Comparison of ENCODE assay signal across 16 cellular contexts in the genomic region with DNA sequence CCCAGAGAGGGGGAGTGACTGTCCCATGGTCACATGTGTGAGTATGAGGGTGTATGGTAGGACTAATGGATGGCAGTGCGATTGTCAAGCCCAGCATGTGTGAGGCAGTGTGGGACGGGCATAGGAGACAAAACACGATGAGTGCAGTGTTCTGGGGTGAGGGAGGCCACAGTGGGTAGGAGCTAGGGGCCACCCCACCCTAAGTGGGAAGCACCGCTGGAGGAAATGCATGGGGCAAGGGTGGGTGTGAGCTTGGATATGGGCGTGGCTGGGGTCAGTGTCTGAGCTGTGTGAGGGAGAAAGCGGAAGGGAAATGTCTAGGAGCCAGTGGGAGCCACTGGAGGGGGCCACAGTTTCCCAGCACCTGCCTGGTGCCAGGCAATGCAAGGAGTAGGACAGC. TPM values are rescaled to one million over a fixed set of nuclear protein-coding genes. Genes with fewer than 3 reads are reported as not detected.
DNase-seq lines count a peak whose midpoint lies in the region; ATAC-seq, FAIRE-seq and TF ChIP-seq lines count a peak whose summit lies in the region.
"Had no signal": no experiment of that assay in that cellular context is flagged by ENCODE, and none has a peak within 500 bp of the region (broad histone marks: within the 10 kb centered on the region; RNA-seq: fewer than 3 reads in every experiment).

No MANE protein-coding gene starts in this region.

- H3K27ac ChIP-seq in SJSA1 (peak overlapping the region; percentile 72; the same call in 1 of the 2 replicates), skeletal muscle tissue (ENCODE audit: low read depth, low read length) (peak overlapping the region; percentile 99), pancreas (no peak overlapping the region)
- H3K27ac ChIP-seq: foreskin keratinocyte, neutrophil had no signal

- H3K4me1 Mint-ChIP-seq in Calu3 (ENCODE audit: low read depth, unreplicated experiment) (peaks cover 33% of the 10 kb centered on the region), glutamatergic neuron (ENCODE audit: low read depth, unreplicated experiment) (peaks cover 14% of the 10 kb centered on the region)
- H3K4me1 Mint-ChIP-seq: activated naive CD4-positive, alpha-beta T cell treated with anti-CD3 and anti-CD28 coated beads, Interleukin-2, amount 10 ng/mL, durations not matched to agents 7 days and 5 days had no signal

- BruUV-seq in Calu3 (replicated peaks; lab: Mats Ljungman, UMichigan), result no TSS peak

- WGBS in pancreas, 2 donors, result 52% methylated on average over 6 of the region's 6 CpGs

- H3K9ac ChIP-seq in skeletal muscle tissue (ENCODE audit: low read depth in 1 of 3, low read length in 3 of 3), result peak overlapping the region; percentile 51 to 74 (median 66)

- no peak for DNase-seq in Calu3
- no peak for DNase-seq in SJSA1 (ENCODE audit: low read depth in 1 of 2, low spot score in 2 of 2)
- DNase-seq in glutamatergic neuron, result no peak
- DNase-seq in pancreas, result no peak
- no peak for DNase-seq in activated CD4-positive, alpha-beta T cell treated with anti-CD3 and anti-CD28 coated beads for 1 hour
- DNase-seq: T1000 had no signal

- H3K9me3 Mint-ChIP-seq in Calu3 (ENCODE audit: low read depth, unreplicated experiment) (no peaks in the 10 kb centered on the region), glutamatergic neuron (ENCODE audit: unreplicated experiment) (peaks cover 13% of the 10 kb centered on the region)
- H3K9me3 Mint-ChIP-seq: activated naive CD4-positive, alpha-beta T cell treated with anti-CD3 and anti-CD28 coated beads, Interleukin-2, amount 10 ng/mL, durations not matched to agents 7 days and 5 days; activated T-cell treated with anti-CD3 and anti-CD28 coated beads, Interleukin-2, amount 50 U/mL, for 4 hours; CD4-positive, CD25-positive, alpha-beta regulatory T cell had no signal

- H3K27me3 ChIP-seq in SJSA1 (replicated peaks) (no peaks in the 10 kb centered on the region), skeletal muscle tissue (ENCODE audit: control insufficient read depth in 3 of 3, insufficient read depth in 3 of 3, low read length in 3 of 3) (no peaks in the 10 kb centered on the region), pancreas (no peaks in the 10 kb centered on the region)
- H3K27me3 ChIP-seq: foreskin keratinocyte had no signal

- CTCF ChIA-PET in Calu3 (lab: Charles Lee), result interaction anchor here (1.0 to 2.4 kb wide), 6 partner anchors 12 to 135 kb away, joined by 3 to 21 read pairs (median 5); no protein-coding TSS in a partner anchor

- FAIRE-seq in pancreas (lab: Jason Lieb, UNC), result no peak

- no peak for ATAC-seq in pancreas
- ATAC-seq in HG03108 (IDR thresholded peaks at IDR 0.05; ENCODE audit: unreplicated experiment), result no peak
- ATAC-seq in GM21619 (IDR thresholded peaks at IDR 0.05; ENCODE audit: unreplicated experiment), result no peak

- H3K4me3 ChIP-seq in SJSA1 (no peak overlapping the region), skeletal muscle tissue (ENCODE audit: low read length in 3 of 3) (peak overlapping the region in 1 of 3 donors; percentile 35), pancreas (no peak overlapping the region)
- H3K4me3 ChIP-seq: lung, stomach had no signal

- H3K27ac Mint-ChIP-seq in Calu3 (ENCODE audit: unreplicated experiment), result peak overlapping the region; percentile 43
- peak overlapping the region; percentile 66 for H3K27ac Mint-ChIP-seq in glutamatergic neuron (ENCODE audit: unreplicated experiment)
- H3K27ac Mint-ChIP-seq: activated naive CD4-positive, alpha-beta T cell treated with anti-CD3 and anti-CD28 coated beads, Interleukin-2, amount 10 ng/mL, durations not matched to agents 7 days and 5 days; CD4-positive, CD25-positive, alpha-beta regulatory T cell had no signal

- H3K4me3 Mint-ChIP-seq in Calu3 (ENCODE audit: low read depth, unreplicated experiment), result no peak overlapping the region
- no peak overlapping the region for H3K4me3 Mint-ChIP-seq in glutamatergic neuron (ENCODE audit: unreplicated experiment)
- H3K4me3 Mint-ChIP-seq: activated naive CD4-positive, alpha-beta T cell treated with anti-CD3 and anti-CD28 coated beads, Interleukin-2, amount 10 ng/mL, durations not matched to agents 7 days and 5 days; activated T-cell treated with anti-CD3 and anti-CD28 coated beads, Interleukin-2, amount 50 U/mL, for 4 hours; CD4-positive, CD25-positive, alpha-beta regulatory T cell had no signal

- no peaks in the 10 kb centered on the region for H3K9me3 ChIP-seq in SJSA1 (replicated peaks)
- H3K9me3 ChIP-seq in skeletal muscle tissue (ENCODE audit: control insufficient read depth in 3 of 3, low read length in 3 of 3), result no peaks in the 10 kb centered on the region
- H3K9me3 ChIP-seq in pancreas, result no peaks in the 10 kb centered on the region
- H3K9me3 ChIP-seq: neutrophil, stomach had no signal

- intact Hi-C loops in Calu3 (cut with micrococcal nuclease; ENCODE audit: unreplicated experiment) (loop anchor here (1.0 to 5.0 kb wide), 2 partner anchors 94 to 150 kb away; no protein-coding TSS in a partner anchor), pancreas (cut with DNase I) (loop anchor here (5.0 to 10.0 kb wide), 3 partner anchors 135 to 150 kb away; no protein-coding TSS in a partner anchor)

- TF ChIP-seq CTCF in Calu3 (IDR thresholded peaks at IDR 0.05; ENCODE audit: unreplicated experiment) (no peak), glutamatergic neuron (IDR thresholded peaks at IDR 0.05; ENCODE audit: partially characterized antibody, unreplicated experiment) (no peak), pancreas (IDR thresholded peaks at IDR 0.05) (no peak)

- peaks cover 11% of the 10 kb centered on the region for H3K36me3 Mint-ChIP-seq in Calu3 (ENCODE audit: insufficient read depth, unreplicated experiment)
- H3K36me3 Mint-ChIP-seq in glutamatergic neuron (ENCODE audit: unreplicated experiment), result no peaks in the 10 kb centered on the region
- H3K36me3 Mint-ChIP-seq: activated naive CD4-positive, alpha-beta T cell treated with anti-CD3 and anti-CD28 coated beads, Interleukin-2, amount 10 ng/mL, durations not matched to agents 7 days and 5 days; CD4-positive, CD25-positive, alpha-beta regulatory T cell had no signal

- H3K4me1 ChIP-seq in SJSA1 (replicated peaks) (peaks cover 15% of the 10 kb centered on the region), skeletal muscle tissue (ENCODE audit: control insufficient read depth in 3 of 3, insufficient read depth in 3 of 3, low read length in 3 of 3) (peaks cover 49 to 71% (median 58%) of the 10 kb centered on the region in 3 donors), pancreas (no peaks in the 10 kb centered on the region)

- peaks cover 13% of the 10 kb centered on the region for H3K27me3 Mint-ChIP-seq in Calu3 (ENCODE audit: unreplicated experiment)
- H3K27me3 Mint-ChIP-seq in glutamatergic neuron (ENCODE audit: unreplicated experiment), result peaks cover 8% of the 10 kb centered on the region

- H3K36me3 ChIP-seq in SJSA1, result no peaks in the 10 kb centered on the region
- no peaks in the 10 kb centered on the region for H3K36me3 ChIP-seq in skeletal muscle tissue (ENCODE audit: control insufficient read depth in 3 of 3, insufficient read depth in 3 of 3, low read length in 3 of 3)
- no peaks in the 10 kb centered on the region for H3K36me3 ChIP-seq in pancreas
- H3K36me3 ChIP-seq: neutrophil, stomach had no signal

RNA-seq across cellular contexts. Expression of gene FOXO6, which starts 56.5 kb away (rescaled TPM):
- total RNA-seq in Calu3 (2022) (0.47 and 1.0 TPM in 2 replicates), glutamatergic neuron (ENCODE audit: unreplicated experiment) (11.7 TPM), skeletal muscle tissue (2.6 TPM), pancreas (1 to 10 TPM in 4 of 6 donors, under 1 TPM in 2; 0.79 to 2.0 (median 1.2) TPM)
- 0.05 TPM in 1 of 2 replicates, not detected in the other for total RNA-seq in SJSA1 (2014; rRNA removed; shearing (Covaris generic))
- polyA plus RNA-seq in pancreas, result 1 to 10 TPM; 1.1 to 1.8 TPM
- polyA plus RNA-seq: CD4-positive, CD25-positive, alpha-beta regulatory T cell had no signal

Comparison
In these comparisons a context has a peak if more than half of its experiments do, and no peak if none do; other contexts are left out.
1. H3K27ac ChIP-seq: peak in SJSA1 (single experiment) and skeletal muscle tissue (single experiment); none in pancreas (0 of 4).